ENCODE assay signal across 17 cellular contexts in the genomic region with DNA sequence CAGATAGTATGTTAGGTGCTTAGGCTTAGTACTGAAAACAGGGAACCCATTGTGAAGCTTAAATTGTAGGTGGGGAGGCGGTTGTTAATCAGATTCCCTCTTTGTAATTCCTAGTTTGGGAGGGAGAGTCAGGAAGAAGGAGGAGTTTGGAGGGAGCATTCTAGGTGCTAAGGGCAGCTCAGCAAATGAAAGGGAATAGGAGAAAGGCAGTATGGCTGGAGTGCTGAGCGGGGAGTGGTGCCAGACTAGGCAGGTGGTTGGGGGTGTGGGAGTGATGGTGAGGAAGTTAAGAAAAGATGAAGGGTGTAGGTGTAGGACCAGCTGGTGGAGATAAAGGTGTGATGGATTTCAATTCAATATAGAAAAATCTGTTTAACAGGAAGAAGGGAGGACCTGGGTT.
"Had no signal": no experiment of that assay in that cellular context is flagged by ENCODE, and none has a peak within 500 bp of the region (broad histone marks: within the 10 kb centered on the region; RNA-seq: fewer than 3 reads in every experiment).

No MANE protein-coding gene starts in this region.

- H3K27me3 ChIP-seq: colonic mucosa, thyroid gland had no signal

- H3K9me3 ChIP-seq: colonic mucosa, neutrophil, thyroid gland had no signal

- H3K27ac ChIP-seq: colonic mucosa, neutrophil, thyroid gland had no signal

- DNase-seq: activated CD4-positive, alpha-beta T cell treated with anti-CD3 and anti-CD28 coated beads, Interleukin-2, amount 50 U/mL, for 1 hour; activated CD4-positive, CD25-positive, alpha-beta regulatory T cell treated with anti-CD3 and anti-CD28 coated beads, Interleukin-2, amount 50 U/mL, for 72 hours; activated CD8-positive, alpha-beta memory T cell treated with anti-CD3 and anti-CD28 coated beads, Interleukin-2, amount 50 U/mL, for 48 hours; activated effector memory CD4-positive, alpha-beta T cell treated with Interleukin-2 at 50 U/mL for 16 hours; activated naive CD4-positive, alpha-beta T cell treated with anti-CD3 and anti-CD28 coated beads, Interleukin-2, amount 10 ng/mL, durations not matched to agents 7 days and 5 days; activated naive CD8-positive, alpha-beta T cell treated with anti-CD3 and anti-CD28 coated beads, Interleukin-2, amount 50 U/mL, for 24 hours; activated T-cell treated with anti-CD3 and anti-CD28 coated beads, Interleukin-2, amount 50 U/mL, for 48 hours; caudate nucleus; colonic mucosa; erythroblast; hypothalamus; immature natural killer cell; naive thymus-derived CD8-positive, alpha-beta T cell; stimulated activated naive B cell treated with anti-CD40 and anti-IgM and Interleukin-4, amounts not matched to agents 10 μg/mL and 1 μg/mL and 100 μg/mL, for 72 hours; thyroid gland had no signal

- FAIRE-seq: endometrium had no signal

- H3K36me3 ChIP-seq: colonic mucosa, neutrophil, thyroid gland had no signal

- ATAC-seq: activated naive CD8-positive, alpha-beta T cell treated with anti-CD3 and anti-CD28 coated beads, Interleukin-2, amount 50 U/mL, for 24 hours; naive thymus-derived CD8-positive, alpha-beta T cell; stimulated activated naive B cell treated with anti-CD40 and anti-IgM and Interleukin-4, amounts not matched to agents 10 μg/mL and 1 μg/mL and 100 μg/mL, for 72 hours had no signal

- H3K4me3 ChIP-seq: colonic mucosa, thyroid gland had no signal

- H3K4me1 ChIP-seq: colonic mucosa, thyroid gland had no signal
